ENCODE assay signal across 24 cellular contexts in the genomic region with DNA sequence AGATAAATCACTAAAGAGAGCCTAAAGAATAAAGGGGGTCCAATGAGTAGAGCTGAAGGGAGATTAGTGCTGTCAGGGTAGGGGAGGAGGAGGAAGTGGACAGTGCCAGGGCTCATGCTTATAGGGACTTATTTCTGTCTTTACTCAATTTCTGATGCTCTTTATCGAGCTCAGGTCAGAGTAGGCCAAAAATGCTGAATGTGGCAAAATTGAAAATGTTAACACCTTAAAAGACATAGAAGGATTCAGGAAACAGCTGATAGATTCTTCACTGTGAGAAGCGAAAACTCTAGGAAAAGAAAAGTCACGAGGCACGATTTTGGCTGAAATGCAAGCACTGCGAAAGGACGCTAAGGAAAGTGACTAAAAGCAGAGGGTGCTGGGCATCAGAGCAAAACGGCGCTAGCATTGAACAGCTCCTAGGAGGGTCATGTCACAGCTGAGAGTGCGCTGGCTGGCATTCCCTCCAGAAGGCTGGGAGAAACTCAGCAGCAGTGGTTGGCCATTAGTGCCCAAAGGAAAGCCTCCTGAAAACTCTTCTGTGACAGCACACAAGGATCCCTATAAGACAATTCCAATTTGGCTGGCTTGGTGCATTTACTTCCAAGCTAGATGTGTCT.
"Had no signal": no experiment of that assay in that cellular context is flagged by ENCODE, and none has a peak within 500 bp of the region (broad histone marks: within the 10 kb centered on the region; RNA-seq: fewer than 3 reads in every experiment).

No MANE protein-coding gene starts in this region.

- H3K27me3 Mint-ChIP-seq: dendritic cell treated with granulocyte-macrophage colony-stimulating factor and Interleukin-4, amounts not matched to agents 40 ng/mL and 50 ng/mL, for 4 days; effector memory CD8-positive, alpha-beta T cell had no signal

- ATAC-seq: effector memory CD8-positive, alpha-beta T cell; foreskin keratinocyte; gastroesophageal sphincter; heart left ventricle; left cardiac atrium; left lung; left ventricle myocardium superior; lower lobe of right lung; mucosa of descending colon had no signal

- H3K4me2 ChIP-seq: hepatocyte had no signal

- H2AFZ ChIP-seq: hepatocyte had no signal

- H3K27ac Mint-ChIP-seq: dendritic cell treated with granulocyte-macrophage colony-stimulating factor and Interleukin-4, amounts not matched to agents 40 ng/mL and 50 ng/mL, for 4 days; effector memory CD8-positive, alpha-beta T cell; endodermal cell; mesothelial cell of epicardium; naive B cell had no signal

- H3K4me3 Mint-ChIP-seq: dendritic cell treated with granulocyte-macrophage colony-stimulating factor and Interleukin-4, amounts not matched to agents 40 ng/mL and 50 ng/mL, for 4 days; effector memory CD8-positive, alpha-beta T cell; endodermal cell; mesothelial cell of epicardium; naive B cell had no signal

- FAIRE-seq: endometrium, frontal cortex, islet of Langerhans, keratinocyte had no signal

- DNase-seq: colonic mucosa; cortex of kidney; effector CD8-positive, alpha-beta T cell; effector memory CD8-positive, alpha-beta T cell; endodermal cell; foreskin keratinocyte; heart left ventricle; hypothalamus; left cardiac atrium; left lung; left ventricle myocardium superior; lower lobe of right lung; mesenchymal stem cell; mucosa of descending colon; naive B cell had no signal

- H3K9me3 Mint-ChIP-seq: dendritic cell treated with granulocyte-macrophage colony-stimulating factor and Interleukin-4, amounts not matched to agents 40 ng/mL and 50 ng/mL, for 4 days; effector memory CD8-positive, alpha-beta T cell; endodermal cell; mesothelial cell of epicardium; naive B cell had no signal

- H3K27ac ChIP-seq: colonic mucosa, esophagus muscularis mucosa, foreskin keratinocyte, gastroesophageal sphincter, heart left ventricle, hepatocyte, left lung, lower lobe of right lung had no signal

- H3K9me3 ChIP-seq: colonic mucosa, esophagus muscularis mucosa, gastroesophageal sphincter, heart left ventricle, left lung, lower lobe of right lung, mucosa of descending colon had no signal

- H3K36me3 Mint-ChIP-seq: mesothelial cell of epicardium, naive B cell had no signal

- H3K27me3 ChIP-seq: colonic mucosa, esophagus muscularis mucosa, foreskin keratinocyte, gastroesophageal sphincter, hepatocyte, left lung had no signal

- H3K4me1 Mint-ChIP-seq: mesothelial cell of epicardium, naive B cell had no signal

- H3K79me2 ChIP-seq: hepatocyte had no signal

- H3K4me3 ChIP-seq: colonic mucosa, esophagus muscularis mucosa, gastroesophageal sphincter, heart left ventricle, hepatocyte, left lung, lower lobe of right lung, mucosa of descending colon had no signal

- H3K4me1 ChIP-seq: colonic mucosa, esophagus muscularis mucosa, foreskin keratinocyte, gastroesophageal sphincter, heart left ventricle, left lung, lower lobe of right lung had no signal

- H3K36me3 ChIP-seq: colonic mucosa, esophagus muscularis mucosa, gastroesophageal sphincter, heart left ventricle, left lung, lower lobe of right lung had no signal
